ENCODE assay signal across 12 cellular contexts in the genomic region with DNA sequence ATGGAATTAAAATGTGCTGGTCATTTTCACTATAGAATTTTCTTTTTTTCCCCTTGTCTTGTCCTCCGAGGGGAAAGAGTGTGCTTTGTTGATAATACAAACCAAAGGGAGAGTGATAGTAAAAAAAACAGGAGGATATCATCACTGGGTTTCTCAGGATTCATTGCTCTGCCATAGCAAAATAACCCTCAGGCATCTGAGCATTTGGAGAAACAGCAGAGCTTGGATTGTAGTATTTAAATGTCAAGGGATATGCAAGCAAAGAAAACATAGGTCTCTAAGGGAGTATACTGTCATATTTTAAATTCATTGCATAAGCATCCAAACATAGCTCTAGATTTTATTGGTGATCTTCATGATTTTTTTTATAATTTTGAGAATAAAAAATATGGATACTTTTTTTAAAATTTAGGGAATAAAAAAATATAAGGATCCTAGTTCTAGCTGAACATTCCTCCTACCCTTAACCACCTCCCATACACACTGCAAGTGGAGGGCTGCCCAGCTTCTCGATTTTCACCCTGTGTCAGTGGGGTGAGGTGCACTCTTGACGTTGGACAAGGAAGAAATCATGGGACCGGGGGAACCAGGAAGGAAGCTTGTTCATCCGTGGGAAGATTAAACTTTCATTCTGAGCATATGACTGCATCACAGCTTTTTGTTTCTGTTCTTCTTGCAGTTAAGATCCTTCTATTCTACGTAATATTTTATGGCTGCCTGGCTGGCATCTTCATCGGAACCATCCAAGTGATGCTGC. TPM values are rescaled to one million over a fixed set of nuclear protein-coding genes. Genes with fewer than 3 reads are reported as not detected.
DNase-seq lines count a peak whose midpoint lies in the region; ATAC-seq and TF ChIP-seq lines count a peak whose summit lies in the region.
"Had no signal": no experiment of that assay in that cellular context is flagged by ENCODE, and none has a peak within 500 bp of the region (broad histone marks: within the 10 kb centered on the region; RNA-seq: fewer than 3 reads in every experiment).

No MANE protein-coding gene starts in this region.

- no peaks in the 10 kb centered on the region for H3K27me3 ChIP-seq in colonic mucosa
- no peaks in the 10 kb centered on the region for H3K27me3 ChIP-seq in mesenchymal stem cell (ENCODE audit: control insufficient read depth in 1 of 2, insufficient read depth in 1 of 2, low read length in 2 of 2)
- no peaks in the 10 kb centered on the region for H3K27me3 ChIP-seq in testis

- peak overlapping the region; percentile 80 for H3K4me2 ChIP-seq in mesenchymal stem cell (ENCODE audit: low read length, poor library complexity, severe bottlenecking)

- H3K4me3 Mint-ChIP-seq in T-helper 2 cell treated with Interferon-gamma antibody and Interleukin-4, amounts not matched to agents 5 μg/mL and 100 μg/mL, for 36 hours = peak overlapping the region; percentile 37

- H2BK12ac ChIP-seq in mesenchymal stem cell (ENCODE audit: low read length in 2 of 2) = peak overlapping the region in 1 of 2 experiments; percentile 20

- no peak overlapping the region for H3K23ac ChIP-seq in mesenchymal stem cell (ENCODE audit: low read length in 2 of 2)

- WGBS in mesenchymal stem cell = 71% methylated on average over 7 of the region's 7 CpGs
- 53 to 59% methylated on average over 7 of the region's 7 CpGs for WGBS in testis, 2 donors

- no peak overlapping the region for H3K27ac Mint-ChIP-seq in T-helper 2 cell treated with Interferon-gamma antibody and Interleukin-4, amounts not matched to agents 5 μg/mL and 100 μg/mL, for 36 hours
- H3K27ac Mint-ChIP-seq: T-cell had no signal

- no peak for DNase-seq in T-helper 2 cell treated with Interferon-gamma antibody and Interleukin-4, amounts not matched to agents 5 μg/mL and 100 μg/mL, for 36 hours (ENCODE audit: low spot score)
- DNase-seq in T-helper 2 cell (no peak), colonic mucosa (peak; percentile 51), mesenchymal stem cell (peak; percentile 57), testis (no peak), HEK293T (ENCODE audit: extremely low spot score) (no peak)
- DNase-seq in activated CD8-positive, alpha-beta memory T cell treated with anti-CD3 and anti-CD28 coated beads for 24 hours = no peak
- DNase-seq: NCI-H2171; stimulated activated naive CD4-positive, alpha-beta T cell treated with Interleukin-2 at 50 U/mL for 16 hours; T-cell had no signal

- peak overlapping the region; percentile 82 for H3K4me3 ChIP-seq in colonic mucosa
- H3K4me3 ChIP-seq in mesenchymal stem cell (ENCODE audit: insufficient read depth in 1 of 2, low read depth in 1 of 2, low read length in 2 of 2) = no peak overlapping the region
- no peak overlapping the region for H3K4me3 ChIP-seq in testis

- H2BK120ac ChIP-seq in mesenchymal stem cell (ENCODE audit: low read depth, low read length) = peak overlapping the region; percentile 88

- CTCF ChIA-PET in HEK293T (lab: Yijun Ruan, JAX) = interaction anchor here (0.6 kb wide), 1 partner anchor 16 kb away, joined by 10 read pairs; no protein-coding TSS in a partner anchor

- peak overlapping the region; percentile 80 for H2AK5ac ChIP-seq in mesenchymal stem cell (ENCODE audit: low read length, severe bottlenecking)

- no peak overlapping the region for H2AFZ ChIP-seq in mesenchymal stem cell (ENCODE audit: low read depth, low read length)

- H3K27ac ChIP-seq in colonic mucosa (peak overlapping the region; percentile 92), mesenchymal stem cell (ENCODE audit: low read length, poor library complexity, severe bottlenecking) (peak overlapping the region; percentile 61), testis (peak overlapping the region; percentile 78 to 95)

- ATAC-seq in GM18909 (IDR thresholded peaks at IDR 0.05; ENCODE audit: poor library complexity, unreplicated experiment) = no peak
- ATAC-seq: sciatic nerve, T-cell had no signal

- H3K36me3 ChIP-seq in colonic mucosa = no peaks in the 10 kb centered on the region
- peaks cover 0 to 13% of the 10 kb centered on the region in 2 experiments for H3K36me3 ChIP-seq in mesenchymal stem cell (ENCODE audit: control insufficient read depth in 1 of 2, insufficient read depth in 2 of 2, low read depth in 1 of 2, low read length in 2 of 2)
- no peaks in the 10 kb centered on the region for H3K36me3 ChIP-seq in testis (ENCODE audit: low read depth, missing control alignments)

- peaks cover 14% of the 10 kb centered on the region for H3K27me3 Mint-ChIP-seq in T-helper 2 cell treated with Interferon-gamma antibody and Interleukin-4, amounts not matched to agents 5 μg/mL and 100 μg/mL, for 36 hours (ENCODE audit: low read depth)

- TF ChIP-seq CTCF in colonic mucosa (IDR thresholded peaks at IDR 0.05) = no peak
- no peak for TF ChIP-seq CTCF in testis (IDR thresholded peaks at IDR 0.05)

- no peak for TF ChIP-seq POLR2A in testis (IDR thresholded peaks at IDR 0.05)

- peak overlapping the region; percentile 78 for H4K8ac ChIP-seq in mesenchymal stem cell (ENCODE audit: low read length)

- H3K4me1 Mint-ChIP-seq in T-helper 2 cell treated with Interferon-gamma antibody and Interleukin-4, amounts not matched to agents 5 μg/mL and 100 μg/mL, for 36 hours (ENCODE audit: low read depth) = peaks cover 37% of the 10 kb centered on the region

- intact Hi-C loops in colonic mucosa (cut with DNase I) (no loop called here), testis (cut with DNase I; ENCODE audit: low total_unique reads) (no loop called here)

- no peak overlapping the region for H4K91ac ChIP-seq in mesenchymal stem cell (ENCODE audit: low read length)

- no peak overlapping the region for H3K4ac ChIP-seq in mesenchymal stem cell (ENCODE audit: low read depth in 1 of 2, low read length in 2 of 2)

- H3K9me3 Mint-ChIP-seq in T-helper 2 cell treated with Interferon-gamma antibody and Interleukin-4, amounts not matched to agents 5 μg/mL and 100 μg/mL, for 36 hours = no peaks in the 10 kb centered on the region
- H3K9me3 Mint-ChIP-seq: T-cell had no signal

- H3K18ac ChIP-seq in mesenchymal stem cell (ENCODE audit: low read depth in 1 of 2, low read length in 2 of 2) = peak overlapping the region; percentile 4 to 14

- peaks cover 14% of the 10 kb centered on the region for H3K36me3 Mint-ChIP-seq in T-helper 2 cell treated with Interferon-gamma antibody and Interleukin-4, amounts not matched to agents 5 μg/mL and 100 μg/mL, for 36 hours (ENCODE audit: low read depth)

- peaks cover 7% of the 10 kb centered on the region for H3K79me1 ChIP-seq in mesenchymal stem cell (replicated peaks; ENCODE audit: low read length, poor library complexity, severe bottlenecking)

- peaks cover 15% of the 10 kb centered on the region for H3K4me1 ChIP-seq in colonic mucosa
- peaks cover 15% of the 10 kb centered on the region for H3K4me1 ChIP-seq in mesenchymal stem cell (ENCODE audit: control insufficient read depth, insufficient read depth, low read depth, low read length)
- H3K4me1 ChIP-seq in testis = peaks cover 42% of the 10 kb centered on the region

- H3K9me3 ChIP-seq in colonic mucosa (no peaks in the 10 kb centered on the region), mesenchymal stem cell (ENCODE audit: control insufficient read depth, low read length) (no peaks in the 10 kb centered on the region), testis (no peaks in the 10 kb centered on the region)

- H3K9ac ChIP-seq in colonic mucosa (ENCODE audit: low read depth in 2 of 2, low read length in 2 of 2) = peak overlapping the region; percentile 14 to 100
- H3K9ac ChIP-seq in mesenchymal stem cell (ENCODE audit: low read length) = no peak overlapping the region

- H2BK15ac ChIP-seq in mesenchymal stem cell (ENCODE audit: low read depth, poor library complexity, severe bottlenecking) = no peak overlapping the region

- peak overlapping the region in 1 of 2 experiments; percentile 53 for H3K14ac ChIP-seq in mesenchymal stem cell (ENCODE audit: low read length in 2 of 2)

- POLR2A ChIA-PET in HEK293T (lab: Yijun Ruan, JAX) = no interaction called here

- no peak overlapping the region for H2BK5ac ChIP-seq in mesenchymal stem cell (ENCODE audit: low read depth, low read length, poor library complexity, severe bottlenecking)

TF ChIP-seq in HEK293T, 16 proteins besides CTCF, POLR2A, EP300 and RAD21:
- TF ChIP-seq SP1 (IDR thresholded peaks at IDR 0.05) = no peak
- TF ChIP-seq, protein P1, sequence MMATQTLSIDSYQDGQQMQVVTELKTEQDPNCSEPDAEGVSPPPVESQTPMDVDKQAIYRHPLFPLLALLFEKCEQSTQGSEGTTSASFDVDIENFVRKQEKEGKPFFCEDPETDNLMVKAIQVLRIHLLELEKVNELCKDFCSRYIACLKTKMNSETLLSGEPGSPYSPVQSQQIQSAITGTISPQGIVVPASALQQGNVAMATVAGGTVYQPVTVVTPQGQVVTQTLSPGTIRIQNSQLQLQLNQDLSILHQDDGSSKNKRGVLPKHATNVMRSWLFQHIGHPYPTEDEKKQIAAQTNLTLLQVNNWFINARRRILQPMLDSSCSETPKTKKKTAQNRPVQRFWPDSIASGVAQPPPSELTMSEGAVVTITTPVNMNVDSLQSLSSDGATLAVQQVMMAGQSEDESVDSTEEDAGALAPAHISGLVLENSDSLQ (IDR thresholded peaks at IDR 0.05) = no peak
- TF ChIP-seq TARDBP (IDR thresholded peaks at IDR 0.05) = no peak
- TF ChIP-seq ARNT (IDR thresholded peaks at IDR 0.05) = no peak
- TF ChIP-seq SUZ12 (IDR thresholded peaks at IDR 0.05) = no peak
- no peak for TF ChIP-seq CTBP1 (IDR thresholded peaks at IDR 0.05; ENCODE audit: borderline replicate concordance)
- no peak for TF ChIP-seq FOXA1 (IDR thresholded peaks at IDR 0.05)
- no peak for TF ChIP-seq ELF4 (IDR thresholded peaks at IDR 0.05)

RNA-seq across cellular contexts. Expression of a gene that starts 4.4 kb away (rescaled TPM):
- total RNA-seq in colonic mucosa = 100 to 1,000 TPM; 378 to 678 TPM
- polyA plus RNA-seq in mesenchymal stem cell (2013, experiment 1 of 2) = 59.9 TPM
- 62.4 TPM for polyA plus RNA-seq in mesenchymal stem cell (2013, experiment 2 of 2)
- total RNA-seq in testis = 100 to 1,000 TPM; 131 to 160 TPM
- 98.3 TPM for polyA plus RNA-seq in testis (ENCODE audit: insufficient read depth, low read depth, low replicate concordance)

Comparison
In these comparisons a context has a peak if more than half of its experiments do, and no peak if none do; other contexts are left out.
1. DNase-seq: peak in colonic mucosa (single experiment) and mesenchymal stem cell (single experiment); none in T-helper 2 cell treated with Interferon-gamma antibody and Interleukin-4, amounts not matched to agents 5 μg/mL and 100 μg/mL, for 36 hours (single experiment), T-helper 2 cell (0 of 5), testis (single experiment), HEK293T (single experiment) and activated CD8-positive, alpha-beta memory T cell treated with anti-CD3 and anti-CD28 coated beads for 24 hours (single experiment).
2. Peak in every context shown above with its lines, with median percentiles within 50 percentile points of each other: H3K27ac ChIP-seq.